17 cellular contexts compared by ENCODE assay signal in the genomic region with DNA sequence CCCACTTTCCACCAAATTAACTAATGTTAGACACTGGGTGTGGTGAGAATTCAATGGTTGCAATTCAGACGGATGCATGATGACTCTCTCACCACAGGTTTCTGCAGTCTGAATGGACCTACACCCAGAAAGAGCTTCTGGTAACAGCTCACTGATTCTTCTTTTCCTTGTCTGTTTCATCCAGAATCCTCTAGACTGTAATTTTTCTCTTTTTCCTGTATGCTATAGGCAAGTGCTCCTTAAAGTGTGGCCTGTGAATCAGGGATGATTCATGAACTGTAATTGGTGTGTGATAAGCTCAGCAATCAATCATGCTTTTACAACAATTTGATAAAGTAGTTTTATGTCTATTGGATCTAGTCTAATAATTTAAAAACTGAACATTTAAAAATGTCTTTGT. TPM values are rescaled to one million over a fixed set of nuclear protein-coding genes. Genes with fewer than 3 reads are reported as not detected.
DNase-seq lines count a peak whose midpoint lies in the region; ATAC-seq and TF ChIP-seq lines count a peak whose summit lies in the region.
"Had no signal": no experiment of that assay in that cellular context is flagged by ENCODE, and none has a peak within 500 bp of the region (broad histone marks: within the 10 kb centered on the region; RNA-seq: fewer than 3 reads in every experiment).

No MANE protein-coding gene starts in this region.

- peaks cover 72% of the 10 kb centered on the region for H3K4me1 ChIP-seq in Caco-2
- H3K4me1 ChIP-seq: uterus had no signal

- DNase-seq in Caco-2, result no peak
- DNase-seq in M059J (ENCODE audit: low read depth), result peak; percentile 68
- DNase-seq in chondrocyte (ENCODE audit: low spot score), result no peak
- no peak for DNase-seq in mesothelial cell of epicardium (ENCODE audit: low spot score in 2 of 2, unreplicated experiment in 2 of 2)
- DNase-seq in AG08396 (ENCODE audit: low spot score), result no peak
- no peak for DNase-seq in DMS153 (lab: John Stamatoyannopoulos, UW)
- no peak for DNase-seq in C1 segment of cervical spinal cord (lab: John Stamatoyannopoulos, UW)
- DNase-seq: activated naive CD4-positive, alpha-beta T cell; Kasumi-1; NCI-H2029 treated with DMSO at 0.1 percent for 48 hours; posterior cingulate gyrus; uterus had no signal

- no peak for ATAC-seq in GM21515 (IDR thresholded peaks at IDR 0.05; ENCODE audit: unreplicated experiment)

- H3K9me3 Mint-ChIP-seq in Caco-2 (ENCODE audit: unreplicated experiment), result peaks cover 2% of the 10 kb centered on the region
- H3K9me3 Mint-ChIP-seq in chondrocyte (ENCODE audit: low read depth), result no peaks in the 10 kb centered on the region
- H3K9me3 Mint-ChIP-seq in mesothelial cell of epicardium, result no peaks in the 10 kb centered on the region
- H3K9me3 Mint-ChIP-seq: central memory CD8-positive, alpha-beta T cell had no signal

- peak overlapping the region; percentile 73 for H3K4me3 Mint-ChIP-seq in Caco-2 (ENCODE audit: unreplicated experiment)
- H3K4me3 Mint-ChIP-seq in chondrocyte (ENCODE audit: unreplicated experiment), result no peak overlapping the region
- H3K4me3 Mint-ChIP-seq in mesothelial cell of epicardium, result no peak overlapping the region
- H3K4me3 Mint-ChIP-seq: central memory CD8-positive, alpha-beta T cell had no signal

- intact Hi-C loops in Caco-2 (cut with micrococcal nuclease; ENCODE audit: unreplicated experiment), result no loop called here

- peaks cover 12% of the 10 kb centered on the region for H3K36me3 Mint-ChIP-seq in Caco-2 (ENCODE audit: insufficient read depth, unreplicated experiment)
- no peaks in the 10 kb centered on the region for H3K36me3 Mint-ChIP-seq in chondrocyte (ENCODE audit: low read depth)
- no peaks in the 10 kb centered on the region for H3K36me3 Mint-ChIP-seq in mesothelial cell of epicardium

- TF ChIP-seq CTCF in Caco-2 (IDR thresholded peaks at IDR 0.05; ENCODE audit: insufficient read depth in 1 of 2, low read depth in 1 of 2, low read length in 1 of 2, severe bottlenecking in 1 of 2, unreplicated experiment in 1 of 2) (no peak), chondrocyte (IDR thresholded peaks at IDR 0.05) (no peak), mesothelial cell of epicardium (IDR thresholded peaks at IDR 0.05; ENCODE audit: unreplicated experiment) (no peak)

- H3K27ac Mint-ChIP-seq in Caco-2 (ENCODE audit: unreplicated experiment) (peak overlapping the region; percentile 78), chondrocyte (ENCODE audit: unreplicated experiment) (peak overlapping the region; percentile 88), mesothelial cell of epicardium (peak overlapping the region; percentile 79)

- POLR2A ChIA-PET in Caco-2 (lab: Charles Lee), result no interaction called here

- H3K9me3 ChIP-seq in Caco-2, result no peaks in the 10 kb centered on the region
- H3K9me3 ChIP-seq: BLaER1, uterus had no signal

- peaks cover 62% of the 10 kb centered on the region for H3K4me1 Mint-ChIP-seq in Caco-2 (ENCODE audit: low read depth, unreplicated experiment)
- H3K4me1 Mint-ChIP-seq in chondrocyte (ENCODE audit: low read depth), result peaks cover 62% of the 10 kb centered on the region
- H3K4me1 Mint-ChIP-seq in mesothelial cell of epicardium, result peaks cover 26% of the 10 kb centered on the region
- H3K4me1 Mint-ChIP-seq: central memory CD8-positive, alpha-beta T cell had no signal

- no peak overlapping the region for H3K4me3 ChIP-seq in Caco-2 (ENCODE audit: low read depth, low read length)
- H3K4me3 ChIP-seq: BLaER1, uterus had no signal

- peaks cover 2% of the 10 kb centered on the region; the same call in 1 of the 2 replicates for H3K36me3 ChIP-seq in Caco-2 (ENCODE audit: control insufficient read depth, insufficient read depth, low read length)
- H3K36me3 ChIP-seq: BLaER1, uterus had no signal

- H3K27me3 Mint-ChIP-seq in Caco-2 (ENCODE audit: insufficient read depth, unreplicated experiment) (no peaks in the 10 kb centered on the region), chondrocyte (ENCODE audit: low read depth) (no peaks in the 10 kb centered on the region), mesothelial cell of epicardium (ENCODE audit: low read depth) (no peaks in the 10 kb centered on the region)

- no TSS peak for BruUV-seq in Caco-2 (replicated peaks; lab: Mats Ljungman, UMichigan)

- H3K27me3 ChIP-seq in Caco-2 (replicated peaks; ENCODE audit: control insufficient read depth, insufficient read depth, low read length), result no peaks in the 10 kb centered on the region
- H3K27me3 ChIP-seq: BLaER1, uterus had no signal

- CTCF ChIA-PET in Caco-2 (lab: Charles Lee), result no interaction called here

RNA-seq across cellular contexts. Expression of gene MMP10, which starts 18.0 kb away (rescaled TPM):
- total RNA-seq in Caco-2 (2022), result 0.16 and 1.1 TPM in 2 replicates
- 0.37 TPM in 1 of 2 replicates, not detected in the other for total RNA-seq in M059J (2014; rRNA removed; shearing (Covaris generic))
- 0.15 to 0.26 TPM in 2 of 3 replicates, not detected in the other for total RNA-seq in chondrocyte
- total RNA-seq in mesothelial cell of epicardium, result not detected in 3 replicates
- total RNA-seq: activated CD8-positive, alpha-beta memory T cell treated with anti-CD3 and anti-CD28 coated beads for 36 hours; mesenteric fat pad had no signal

RNA-seq across cellular contexts. Expression of gene MMP1, which starts 35.5 kb away (rescaled TPM):
- total RNA-seq in Caco-2 (2022) (15.7 and 37.6 TPM in 2 replicates), chondrocyte (0.60 to 4.1 TPM (median 3.9 TPM) in 3 replicates), mesothelial cell of epicardium (0.13 to 0.18 TPM in 2 of 3 replicates, not detected in the other)
- 75.7 and 80.6 TPM in 2 replicates for total RNA-seq in M059J (2014; rRNA removed; shearing (Covaris generic))
- total RNA-seq: activated CD8-positive, alpha-beta memory T cell treated with anti-CD3 and anti-CD28 coated beads for 36 hours had no signal

RNA-seq across cellular contexts. Expression of gene MMP8, which starts 37.7 kb away (rescaled TPM):
- not detected in 2 replicates for total RNA-seq in Caco-2 (2022)
- total RNA-seq in M059J (2014; rRNA removed; shearing (Covaris generic)), result not detected in 2 replicates
- total RNA-seq in chondrocyte, result not detected in 3 replicates
- total RNA-seq in mesothelial cell of epicardium, result not detected in 3 replicates
- total RNA-seq: activated CD8-positive, alpha-beta memory T cell treated with anti-CD3 and anti-CD28 coated beads for 36 hours had no signal

RNA-seq across cellular contexts. Expression of gene MMP27, which starts 56.8 kb away (rescaled TPM):
- total RNA-seq in Caco-2 (2022) (not detected in 2 replicates), chondrocyte (not detected in 3 replicates), mesothelial cell of epicardium (not detected in 3 replicates)
- not detected in 2 replicates for total RNA-seq in M059J (2014; rRNA removed; shearing (Covaris generic))
- total RNA-seq: activated CD8-positive, alpha-beta memory T cell treated with anti-CD3 and anti-CD28 coated beads for 36 hours; mesenteric fat pad; uterus had no signal
